Comparison of ENCODE assay signal across 8 cellular contexts in the genomic region with DNA sequence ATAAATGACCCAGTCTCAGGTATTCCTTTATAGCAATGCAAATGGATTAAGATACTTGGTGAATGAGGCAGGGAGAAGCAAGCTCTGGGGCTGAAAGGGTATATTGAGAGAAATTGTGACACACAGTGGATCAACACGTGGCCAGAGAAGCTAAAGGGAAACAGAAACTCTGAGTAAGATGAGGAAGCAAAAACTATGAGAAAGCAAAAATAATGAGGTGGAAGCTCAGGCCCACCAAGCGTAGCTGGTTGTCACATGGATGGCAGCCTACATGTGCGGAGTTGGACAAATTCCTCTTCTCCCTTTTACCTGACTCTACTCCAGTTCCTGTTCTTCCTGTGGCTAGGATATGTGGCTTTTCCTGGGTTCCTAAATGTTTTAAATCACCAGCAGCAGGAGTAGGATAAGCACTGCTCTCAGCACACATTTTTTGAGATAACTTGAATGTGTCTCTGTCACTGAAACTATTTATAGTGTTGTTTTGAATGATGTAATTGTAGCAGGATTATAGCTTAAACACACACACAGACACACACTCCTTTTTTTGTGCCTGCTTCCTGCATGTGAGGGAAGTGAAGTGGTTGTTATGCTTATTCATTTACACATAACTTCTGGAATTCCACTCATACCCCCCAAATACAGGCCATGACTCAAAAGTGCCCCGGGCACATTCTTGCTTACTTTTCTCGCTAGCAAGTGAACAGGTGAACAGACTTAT. TPM values are rescaled to one million over a fixed set of nuclear protein-coding genes. Genes with fewer than 3 reads are reported as not detected.
DNase-seq lines count a peak whose midpoint lies in the region; ATAC-seq, FAIRE-seq and TF ChIP-seq lines count a peak whose summit lies in the region.

No MANE protein-coding gene starts in this region.

- no peak for TF ChIP-seq POLR2A in esophagus muscularis mucosa (IDR thresholded peaks at IDR 0.05; ENCODE audit: low read depth)

- H3K36me3 ChIP-seq in esophagus muscularis mucosa (no peaks in the 10 kb centered on the region), pancreas (no peaks in the 10 kb centered on the region)

- TF ChIP-seq CTCF in esophagus muscularis mucosa (IDR thresholded peaks at IDR 0.05) (no peak), pancreas (IDR thresholded peaks at IDR 0.05) (no peak)

- FAIRE-seq in pancreas (lab: Jason Lieb, UNC), result no peak

- DNase-seq in Daoy (ENCODE audit: low read depth), result peak; percentile 75
- DNase-seq in SK-MEL-5 (ENCODE audit: low read depth, low spot score), result peak; percentile 56
- no peak for DNase-seq in esophagus muscularis mucosa (ENCODE audit: extremely low spot score)
- DNase-seq in pancreas, result peak in 3 of 6 donors; percentile 13 to 17 (median 17)
- no peak for DNase-seq in NCI-H510A (lab: John Stamatoyannopoulos, UW)
- no peak for DNase-seq in NCI-H526 treated with DMSO at 0.1 percent for 48 hours (lab: John Stamatoyannopoulos, UW)

- H3K4me3 ChIP-seq in esophagus muscularis mucosa (no peak overlapping the region), pancreas (no peak overlapping the region)

- no peak for TF ChIP-seq EP300 in esophagus muscularis mucosa (IDR thresholded peaks at IDR 0.05)

- H3K27me3 ChIP-seq in esophagus muscularis mucosa, result no peaks in the 10 kb centered on the region
- H3K27me3 ChIP-seq in pancreas, result no peaks in the 10 kb centered on the region

- no peaks in the 10 kb centered on the region for H3K9me3 ChIP-seq in esophagus muscularis mucosa
- H3K9me3 ChIP-seq in pancreas, result no peaks in the 10 kb centered on the region

- WGBS in esophagus muscularis mucosa, result 48% methylated on average over 5 of the region's 5 CpGs
- WGBS in pancreas, 2 donors, result 42 to 45% methylated on average over 5 of the region's 5 CpGs

- in situ Hi-C loops in SK-MEL-5 (cut with HindIII; ENCODE audit: low pct_unique_long_range_greater_than_20kb, low sequenced_read_pairs), result no loop called here

- peak overlapping the region in 3 of 4 donors; percentile 9 to 34 (median 23) for H3K27ac ChIP-seq in esophagus muscularis mucosa (replicated peaks in 1 of 4)
- peak overlapping the region in 2 of 4 donors; percentile 64 to 70 for H3K27ac ChIP-seq in pancreas

- H3K4me1 ChIP-seq in esophagus muscularis mucosa (peaks cover 21 to 32% (median 24%) of the 10 kb centered on the region in 4 donors), pancreas (no peaks in the 10 kb centered on the region)

- intact Hi-C loops in esophagus muscularis mucosa (cut with DNase I) (no loop called here), pancreas (cut with DNase I) (no loop called here)

- peak; percentile 91 for ATAC-seq in GM19397 (IDR thresholded peaks at IDR 0.05; ENCODE audit: unreplicated experiment)
- ATAC-seq in HG03342 (IDR thresholded peaks at IDR 0.05; ENCODE audit: unreplicated experiment), result peak; percentile 96
- ATAC-seq in pancreas, result peak; percentile 61 to 84 (median 82)

RNA-seq across cellular contexts. Expression of a gene that starts 30.1 kb away (rescaled TPM):
- 13.0 and 23.7 TPM in 2 replicates for total RNA-seq in Daoy (2014; rRNA removed; shearing (Covaris generic))
- total RNA-seq in SK-MEL-5 (2014; rRNA removed; shearing (Covaris generic)), result 17.3 and 18.3 TPM in 2 replicates
- 14.2 and 15.6 TPM in 2 replicates for polyA plus RNA-seq in SK-MEL-5 (2015; cell fraction: cytosol; rRNA removed)
- 13.7 and 15.5 TPM in 2 replicates for polyA plus RNA-seq in SK-MEL-5 (2015; cell fraction: nucleus; rRNA removed)
- total RNA-seq in esophagus muscularis mucosa (10 to 100 TPM; 25.0 to 34.1 (median 28.1) TPM), pancreas (10 to 100 TPM; 10.1 to 17.7 (median 13.0) TPM)
- 1 to 10 TPM; 3.1 to 9.1 TPM for polyA plus RNA-seq in pancreas

Comparison
In these comparisons a context has a peak if more than half of its experiments do, and no peak if none do; other contexts are left out.
1. DNase-seq: peak in Daoy (single experiment) and SK-MEL-5 (single experiment); none in esophagus muscularis mucosa (single experiment), NCI-H510A (single experiment) and NCI-H526 treated with DMSO at 0.1 percent for 48 hours (single experiment).
2. Peak in every context shown above with its lines, with median percentiles within 50 percentile points of each other: ATAC-seq.